ENCODE assay signal across 18 cellular contexts in genomic region chr1:162421258-162422194, GRCh38.
A peak's percentile ranks its signal among the peaks of the same experiment; 100 is the strongest.
DNase-seq lines count a peak whose midpoint lies in the region; ATAC-seq, FAIRE-seq and TF ChIP-seq lines count a peak whose summit lies in the region.
"Had no signal": no experiment of that assay in that cellular context is flagged by ENCODE, and none has a peak within 500 bp of the region (broad histone marks: within the 10 kb centered on the region; RNA-seq: fewer than 3 reads in every experiment).

No MANE protein-coding gene starts in this region.

- TF ChIP-seq CTCF in D721Med (IDR thresholded peaks at IDR 0.05; ENCODE audit: insufficient read depth, missing control alignments): no peak

- no peak overlapping the region for H3K4me3 ChIP-seq in muscle layer of duodenum (ENCODE audit: low read depth in 1 of 2, low read length in 2 of 2)
- H3K4me3 ChIP-seq: gastrocnemius medialis, spleen had no signal

- H3K9me3 ChIP-seq in muscle layer of duodenum (ENCODE audit: control insufficient read depth in 1 of 2, low read length in 2 of 2): no peaks in the 10 kb centered on the region
- H3K9me3 ChIP-seq: gastrocnemius medialis, spleen had no signal

- peak; percentile 88 for FAIRE-seq in D721Med (lab: Jason Lieb, UNC)

- ATAC-seq in GM18511 (IDR thresholded peaks at IDR 0.05; ENCODE audit: unreplicated experiment): no peak
- ATAC-seq: activated CD4-positive, alpha-beta T cell treated with anti-CD3 and anti-CD28 coated beads for 36 hours; gastrocnemius medialis; PC-3 had no signal

- H3K27me3 ChIP-seq in muscle layer of duodenum (ENCODE audit: low read depth, low read length): no peaks in the 10 kb centered on the region
- H3K27me3 ChIP-seq: gastrocnemius medialis, spleen had no signal

- no peaks in the 10 kb centered on the region for H3K36me3 ChIP-seq in muscle layer of duodenum (ENCODE audit: control insufficient read depth in 1 of 2, insufficient read depth in 2 of 2, low read length in 2 of 2)
- H3K36me3 ChIP-seq: gastrocnemius medialis, spleen had no signal

- DNase-seq in D721Med (ENCODE audit: insufficient read length, low spot score): no peak
- peak; percentile 45 for DNase-seq in NCI-H2196 treated with DMSO at 0.1 percent for 48 hours (lab: John Stamatoyannopoulos, UW; ENCODE audit: unreplicated experiment)
- DNase-seq in amniotic epithelial cell (ENCODE audit: low read depth): peak; percentile 54
- DNase-seq in DMS114 treated with DMSO at 0.1 percent for 48 hours (lab: John Stamatoyannopoulos, UW; ENCODE audit: unreplicated experiment): no peak
- no peak for DNase-seq in activated naive CD4-positive, alpha-beta T cell treated with anti-CD3 and anti-CD28 coated beads, Interleukin-2, amount 50 U/mL, for 16 hours
- no peak for DNase-seq in Ammon's horn (ENCODE audit: low spot score)
- DNase-seq: activated CD4-positive, alpha-beta T cell treated with anti-CD3 and anti-CD28 coated beads for 36 hours; CD4-positive, alpha-beta memory T cell; gastrocnemius medialis; Karpas-422; NCI-H1105; NCI-H526; PC-3; spleen; stimulated activated CD4-positive, alpha-beta T cell treated with anti-CD3 and anti-CD28 coated beads, Interleukin-4, amount 100 ng/mL, for 4 hours had no signal

- no peaks in the 10 kb centered on the region for H3K4me1 ChIP-seq in muscle layer of duodenum (ENCODE audit: control insufficient read depth in 1 of 2, insufficient read depth in 2 of 2, low read length in 2 of 2)
- H3K4me1 ChIP-seq: gastrocnemius medialis had no signal

- peak overlapping the region; percentile 15 for H3K27ac ChIP-seq in muscle layer of duodenum (ENCODE audit: low read length)
- H3K27ac ChIP-seq: epithelial cell of prostate, gastrocnemius medialis had no signal

Comparison
In these comparisons a context has a peak if more than half of its experiments do, and no peak if none do; other contexts are left out.
1. DNase-seq: peak in NCI-H2196 treated with DMSO at 0.1 percent for 48 hours (single experiment) and amniotic epithelial cell (single experiment); none in D721Med (single experiment), DMS114 treated with DMSO at 0.1 percent for 48 hours (single experiment), activated naive CD4-positive, alpha-beta T cell treated with anti-CD3 and anti-CD28 coated beads, Interleukin-2, amount 50 U/mL, for 16 hours (single experiment) and Ammon's horn (single experiment).